Comparison of ENCODE assay signal across 17 cellular contexts in genomic region chr20:49666906-49667305, GRCh38. TPM values are rescaled to one million over a fixed set of nuclear protein-coding genes. Genes with fewer than 3 reads are reported as not detected.
A peak's percentile ranks its signal among the peaks of the same experiment; 100 is the strongest.
DNase-seq lines count a peak whose midpoint lies in the region; TF ChIP-seq lines count a peak whose summit lies in the region.
"Had no signal": no experiment of that assay in that cellular context is flagged by ENCODE, and none has a peak within 500 bp of the region (broad histone marks: within the 10 kb centered on the region; RNA-seq: fewer than 3 reads in every experiment).

No MANE protein-coding gene starts in this region.

- CTCF ChIA-PET in HEK293 (lab: Yijun Ruan, JAX), result interaction anchor here (0.7 kb wide), 1 partner anchor 169 kb away, joined by 5 read pairs; no protein-coding TSS in a partner anchor

- POLR2A ChIA-PET in HEK293 (lab: Yijun Ruan, JAX), result no interaction called here

- H3K4me3 ChIP-seq in HEK293 (ENCODE audit: low read depth, low read length) (no peak overlapping the region), thyroid gland (replicated peaks in 1 of 3) (no peak overlapping the region), tibial artery (no peak overlapping the region)
- H3K4me3 ChIP-seq: GM12878, SJCRH30 had no signal

- H3K36me3 ChIP-seq in HEK293 (ENCODE audit: control insufficient read depth in 2 of 2, insufficient read depth in 1 of 2, low read length in 2 of 2) (no peaks in the 10 kb centered on the region), thyroid gland (no peaks in the 10 kb centered on the region), tibial artery (no peaks in the 10 kb centered on the region)

- peak overlapping the region; percentile 72 for H3K27ac Mint-ChIP-seq in nephron progenitor cell

- no peak overlapping the region for H3K4me3 Mint-ChIP-seq in nephron progenitor cell

- no peak for TF ChIP-seq CTCF in HEK293 (tag by site-specific recombination; IDR thresholded peaks at IDR 0.05)
- no peak for TF ChIP-seq CTCF in nephron progenitor cell (IDR thresholded peaks at IDR 0.05)
- TF ChIP-seq CTCF in thyroid gland (IDR thresholded peaks at IDR 0.05), result no peak
- no peak for TF ChIP-seq CTCF in tibial artery (IDR thresholded peaks at IDR 0.05)

- no peaks in the 10 kb centered on the region for H3K9me3 Mint-ChIP-seq in nephron progenitor cell
- H3K9me3 Mint-ChIP-seq: IgD-negative memory B cell had no signal

- 32 to 45% methylated on average over 3 of the region's 3 CpGs for WGBS in thyroid gland, 2 donors

- H3K36me3 Mint-ChIP-seq in nephron progenitor cell (ENCODE audit: low read depth), result peaks cover 6% of the 10 kb centered on the region

- H3K27ac ChIP-seq in HEK293 (ENCODE audit: extremely low read depth, low read depth, low read length) (no peak overlapping the region), thyroid gland (no peak overlapping the region), tibial artery (no peak overlapping the region)
- H3K27ac ChIP-seq: SJCRH30 had no signal

- TF ChIP-seq POLR2A in thyroid gland (IDR thresholded peaks at IDR 0.05), result no peak

- H3K27me3 ChIP-seq in thyroid gland (no peaks in the 10 kb centered on the region), tibial artery (no peaks in the 10 kb centered on the region)
- H3K27me3 ChIP-seq: SJCRH30 had no signal

- peaks cover 64% of the 10 kb centered on the region for H3K4me1 Mint-ChIP-seq in nephron progenitor cell

- H3K27me3 Mint-ChIP-seq in nephron progenitor cell (ENCODE audit: low read depth, poor library complexity), result no peaks in the 10 kb centered on the region
- H3K27me3 Mint-ChIP-seq: IgD-negative memory B cell had no signal

- intact Hi-C loops in thyroid gland (cut with DNase I) (no loop called here), tibial artery (cut with DNase I; ENCODE audit: low total_unique reads) (no loop called here)

- H3K4me1 ChIP-seq in HEK293 (ENCODE audit: control insufficient read depth, insufficient read depth, low read length), result peaks cover 4% of the 10 kb centered on the region
- H3K4me1 ChIP-seq in thyroid gland, result peaks cover 15 to 31% of the 10 kb centered on the region in 2 donors
- H3K4me1 ChIP-seq in tibial artery, result peaks cover 0 to 53% (median 19%) of the 10 kb centered on the region in 4 donors

- no peaks in the 10 kb centered on the region for H3K9me3 ChIP-seq in HEK293 (ENCODE audit: control insufficient read depth, insufficient read depth, low read depth, low read length)
- no peaks in the 10 kb centered on the region for H3K9me3 ChIP-seq in thyroid gland
- no peaks in the 10 kb centered on the region for H3K9me3 ChIP-seq in tibial artery
- H3K9me3 ChIP-seq: SJCRH30 had no signal

- DNase-seq in NCI-H2171 treated with DMSO at 0.1 percent for 48 hours (lab: John Stamatoyannopoulos, UW) (peak; percentile 29), NCI-H2171 (lab: John Stamatoyannopoulos, UW) (no peak), cerebellar cortex (ENCODE audit: low spot score) (peak; percentile 86), nephron progenitor cell (no peak), EL (no peak), thyroid gland (no peak), tibial artery (no peak)
- DNase-seq: COR-L47, DMS53, NCI-H2029 treated with DMSO at 0.1 percent for 48 hours, NCI-H82, RPMI8226, SJCRH30, SW 1271 had no signal

TF ChIP-seq in HEK293, 187 proteins besides CTCF, POLR2A, EP300 and RAD21:
- TF ChIP-seq OVOL3 (tag by site-specific recombination; IDR thresholded peaks at IDR 0.05) (no peak), ZBTB17 (tag by site-specific recombination; IDR thresholded peaks at IDR 0.05) (0 out of 2 replicates have a peak, but pooled peaks have one; percentile 13), GFI1B (tag by site-specific recombination; IDR thresholded peaks at IDR 0.05) (0 out of 2 replicates have a peak, but pooled peaks have one; percentile 27), ZNF600 (tag by site-specific recombination; IDR thresholded peaks at IDR 0.05) (0 out of 2 replicates have a peak, but pooled peaks have one; percentile 19)

RNA-seq across cellular contexts. Expression of gene B4GALT5, which starts 46.8 kb away (rescaled TPM):
- 10 to 100 TPM; 11.5 to 22.2 (median 17.6) TPM for total RNA-seq in thyroid gland

Comparison
In these comparisons a context has a peak if more than half of its experiments do, and no peak if none do; other contexts are left out.
1. DNase-seq: peak in NCI-H2171 treated with DMSO at 0.1 percent for 48 hours (single experiment) and cerebellar cortex (single experiment); none in NCI-H2171 (single experiment), nephron progenitor cell (single experiment), EL (single experiment), thyroid gland (0 of 2) and tibial artery (0 of 2).